Comparison of ENCODE assay signal across 8 cellular contexts in genomic region chr10:73097305-73097670, GRCh38. TPM values are rescaled to one million over a fixed set of nuclear protein-coding genes. Genes with fewer than 3 reads are reported as not detected.
A peak's percentile ranks its signal among the peaks of the same experiment; 100 is the strongest.
DNase-seq lines count a peak whose midpoint lies in the region; ATAC-seq and TF ChIP-seq lines count a peak whose summit lies in the region.

No MANE protein-coding gene starts in this region.

- CTCF ChIA-PET in activated naive CD4-positive, alpha-beta T cell treated with anti-CD3 and anti-CD28 coated beads for 36 hours (lab: Charles Lee), result interaction anchor here (0.6 to 4.0 kb wide), 6 partner anchors 8 to 870 kb away, joined by 3 to 16 read pairs (median 4); partner anchors contain the start of gene NUDT13
- CTCF ChIA-PET in activated B cell treated with CpG ODN at 0.5 μM for 24 hours (lab: Charles Lee), result interaction anchor here (0.6 to 4.2 kb wide), 15 partner anchors 13 to 261 kb away, joined by 3 to 42 read pairs (median 3); partner anchors contain the start of genes CFAP70, ECD, FAM149B1 and NUDT13

- H3K4me1 Mint-ChIP-seq in activated naive CD4-positive, alpha-beta T cell treated with anti-CD3 and anti-CD28 coated beads for 36 hours (ENCODE audit: low read depth), result peaks cover 28% of the 10 kb centered on the region
- H3K4me1 Mint-ChIP-seq in activated B cell treated with CpG ODN at 0.5 μM for 24 hours (peaks cover 28% of the 10 kb centered on the region), immature natural killer cell (peaks cover 23 to 32% of the 10 kb centered on the region in 2 donors)

- TF ChIP-seq POLR2A in thyroid gland (IDR thresholded peaks at IDR 0.05), result no peak

- peaks cover 0 to 11% of the 10 kb centered on the region in 2 donors for H3K4me1 ChIP-seq in thyroid gland

- POLR2A ChIA-PET in activated B cell treated with CpG ODN at 0.5 μM for 24 hours (lab: Charles Lee), result interaction anchor here (0.6 to 6.3 kb wide), 12 partner anchors 13 to 738 kb away, joined by 3 to 64 read pairs (median 4); partner anchors contain the start of genes ECD, FAM149B1, MRPS16 and NUDT13

- 58 to 62% methylated on average over 4 of the region's 4 CpGs for WGBS in thyroid gland, 2 donors

- no peaks in the 10 kb centered on the region for H3K27me3 Mint-ChIP-seq in activated naive CD4-positive, alpha-beta T cell treated with anti-CD3 and anti-CD28 coated beads for 36 hours (ENCODE audit: low read depth)
- H3K27me3 Mint-ChIP-seq in activated B cell treated with CpG ODN at 0.5 μM for 24 hours (no peaks in the 10 kb centered on the region), immature natural killer cell (ENCODE audit: low read depth in 3 of 3) (peaks cover 17 to 24% (median 23%) of the 10 kb centered on the region in 3 donors)

- TF ChIP-seq CTCF in activated B cell treated with CpG ODN at 0.5 μM for 24 hours (IDR thresholded peaks at IDR 0.05) (no peak), thyroid gland (IDR thresholded peaks at IDR 0.05) (no peak)

- H3K27ac ChIP-seq in thyroid gland, result peak overlapping the region; percentile 60 to 98 (median 97)

- ATAC-seq in activated B cell treated with CpG ODN at 0.5 μM for 24 hours (ENCODE audit: low read depth) (no peak), HG03469 (IDR thresholded peaks at IDR 0.05; ENCODE audit: unreplicated experiment) (no peak)

- no peaks in the 10 kb centered on the region for H3K36me3 ChIP-seq in thyroid gland

- peak overlapping the region; percentile 93 for H3K27ac Mint-ChIP-seq in activated naive CD4-positive, alpha-beta T cell treated with anti-CD3 and anti-CD28 coated beads for 36 hours
- peak overlapping the region; percentile 88 for H3K27ac Mint-ChIP-seq in activated B cell treated with CpG ODN at 0.5 μM for 24 hours
- H3K27ac Mint-ChIP-seq in immature natural killer cell, result peak overlapping the region; percentile 89 to 98 (median 96)

- intact Hi-C loops in activated naive CD4-positive, alpha-beta T cell treated with anti-CD3 and anti-CD28 coated beads for 36 hours (cut with micrococcal nuclease), result loop anchor here (1.0 to 5.0 kb wide), 6 partner anchors 13 to 1730 kb away; partner anchors contain the start of genes CFAP70, KAT6B, MICU1 and NUDT13
- intact Hi-C loops in activated B cell treated with CpG ODN at 0.5 μM for 24 hours (cut with micrococcal nuclease) (loop anchor here (1.0 to 5.0 kb wide), 5 partner anchors 71 to 880 kb away; partner anchors contain the start of genes ANAPC16, ASCC1, DNAJC9 and ECD), thyroid gland (cut with DNase I) (no loop called here)

- peaks cover 2% of the 10 kb centered on the region for H3K36me3 Mint-ChIP-seq in activated naive CD4-positive, alpha-beta T cell treated with anti-CD3 and anti-CD28 coated beads for 36 hours (ENCODE audit: low read depth)
- H3K36me3 Mint-ChIP-seq in activated B cell treated with CpG ODN at 0.5 μM for 24 hours (ENCODE audit: low read depth), result peaks cover 11% of the 10 kb centered on the region
- H3K36me3 Mint-ChIP-seq in immature natural killer cell, result peaks cover 4 to 8% (median 7%) of the 10 kb centered on the region in 3 donors

- DNase-seq in activated naive CD4-positive, alpha-beta T cell treated with anti-CD3 and anti-CD28 coated beads for 36 hours, result no peak
- DNase-seq in activated naive CD4-positive, alpha-beta T cell treated with Interleukin-2 at 50 U/mL for 16 hours, result no peak
- DNase-seq in activated B cell treated with CpG ODN at 0.5 μM for 24 hours, result no peak
- no peak for DNase-seq in immature natural killer cell
- no peak for DNase-seq in thyroid gland
- DNase-seq in inferior parietal cortex (ENCODE audit: extremely low spot score), result no peak
- no peak for DNase-seq in activated CD8-positive, alpha-beta memory T cell treated with anti-CD3 and anti-CD28 coated beads for 24 hours

- H3K27me3 ChIP-seq in thyroid gland, result no peaks in the 10 kb centered on the region

- peak overlapping the region in 1 of 3 donors; percentile 72 for H3K4me3 ChIP-seq in thyroid gland (replicated peaks in 1 of 3)

- no peaks in the 10 kb centered on the region for H3K9me3 Mint-ChIP-seq in activated naive CD4-positive, alpha-beta T cell treated with anti-CD3 and anti-CD28 coated beads for 36 hours
- H3K9me3 Mint-ChIP-seq in activated B cell treated with CpG ODN at 0.5 μM for 24 hours (no peaks in the 10 kb centered on the region), immature natural killer cell (no peaks in the 10 kb centered on the region)

- H3K4me3 Mint-ChIP-seq in activated naive CD4-positive, alpha-beta T cell treated with anti-CD3 and anti-CD28 coated beads for 36 hours, result peak overlapping the region; percentile 83
- H3K4me3 Mint-ChIP-seq in activated B cell treated with CpG ODN at 0.5 μM for 24 hours (peak overlapping the region; percentile 96), immature natural killer cell (peak overlapping the region; percentile 87 to 99 (median 90))

- no peaks in the 10 kb centered on the region for H3K9me3 ChIP-seq in thyroid gland

RNA-seq across cellular contexts. Expression of gene P4HA1, which starts 0.6 kb away (rescaled TPM):
- 10 to 100 TPM; 15.3 to 15.9 TPM for total RNA-seq in activated naive CD4-positive, alpha-beta T cell treated with anti-CD3 and anti-CD28 coated beads for 36 hours
- total RNA-seq in activated B cell treated with CpG ODN at 0.5 μM for 24 hours (19.8 and 20.5 TPM in 2 replicates), thyroid gland (10 to 100 TPM; 21.8 to 29.1 (median 24.6) TPM)
- polyA plus RNA-seq in immature natural killer cell, result 10 to 100 TPM; 16.9 to 26.5 (median 21.1) TPM

RNA-seq across cellular contexts. Expression of gene NUDT13, which starts 13.0 kb away (rescaled TPM):
- total RNA-seq in activated naive CD4-positive, alpha-beta T cell treated with anti-CD3 and anti-CD28 coated beads for 36 hours, result under 1 TPM; 0.72 to 0.83 TPM
- total RNA-seq in activated B cell treated with CpG ODN at 0.5 μM for 24 hours, result 3.5 and 4.6 TPM in 2 replicates
- 1 to 10 TPM in 1 of 3 donors, under 1 TPM in 1, not detected in 1; 0.77 to 1.2 TPM for polyA plus RNA-seq in immature natural killer cell
- 1 to 10 TPM; 1.9 to 4.1 (median 3.6) TPM for total RNA-seq in thyroid gland
